8 cellular contexts compared by ENCODE assay signal in genomic region chr14:54730156-54730961, GRCh38.
A peak's percentile ranks its signal among the peaks of the same experiment; 100 is the strongest.
DNase-seq lines count a peak whose midpoint lies in the region; ATAC-seq lines count a peak whose summit lies in the region.

No MANE protein-coding gene starts in this region.

- ATAC-seq in GM19351 (IDR thresholded peaks at IDR 0.05; ENCODE audit: unreplicated experiment), result peak; percentile 97
- peak; percentile 93 for ATAC-seq in HG03342 (IDR thresholded peaks at IDR 0.05; ENCODE audit: unreplicated experiment)
- peak; percentile 72 for ATAC-seq in left ventricle myocardium superior

- DNase-seq in CD1c-positive myeloid dendritic cell (ENCODE audit: extremely low spot score) (peak; percentile 79), left ventricle myocardium superior (no peak), stromal cell of bone marrow (ENCODE audit: low read depth) (peak; percentile 44), NCI-H1417 treated with DMSO at 0.1 percent for 48 hours (lab: John Stamatoyannopoulos, UW) (no peak), NCI-H1092 treated with DMSO at 0.1 percent for 48 hours (lab: John Stamatoyannopoulos, UW) (no peak)
- peak; percentile 9 to 34 for DNase-seq in activated CD4-positive, alpha-beta T cell treated with anti-CD3 and anti-CD28 coated beads, Interleukin-2, amount 50 U/mL, for 24 hours (ENCODE audit: low read depth in 1 of 2, low spot score in 1 of 2)

- intact Hi-C loops in left ventricle myocardium superior (cut with micrococcal nuclease), result no loop called here

Comparison
In these comparisons a context has a peak if more than half of its experiments do, and no peak if none do; other contexts are left out.
1. DNase-seq: peak in CD1c-positive myeloid dendritic cell (single experiment), activated CD4-positive, alpha-beta T cell treated with anti-CD3 and anti-CD28 coated beads, Interleukin-2, amount 50 U/mL, for 24 hours (2 of 2) and stromal cell of bone marrow (single experiment); none in left ventricle myocardium superior (single experiment), NCI-H1417 treated with DMSO at 0.1 percent for 48 hours (single experiment) and NCI-H1092 treated with DMSO at 0.1 percent for 48 hours (single experiment).
2. Peak in every context shown above with its lines, with median percentiles within 50 percentile points of each other: ATAC-seq.